Comparison of ENCODE assay signal across 15 cellular contexts in the genomic region with DNA sequence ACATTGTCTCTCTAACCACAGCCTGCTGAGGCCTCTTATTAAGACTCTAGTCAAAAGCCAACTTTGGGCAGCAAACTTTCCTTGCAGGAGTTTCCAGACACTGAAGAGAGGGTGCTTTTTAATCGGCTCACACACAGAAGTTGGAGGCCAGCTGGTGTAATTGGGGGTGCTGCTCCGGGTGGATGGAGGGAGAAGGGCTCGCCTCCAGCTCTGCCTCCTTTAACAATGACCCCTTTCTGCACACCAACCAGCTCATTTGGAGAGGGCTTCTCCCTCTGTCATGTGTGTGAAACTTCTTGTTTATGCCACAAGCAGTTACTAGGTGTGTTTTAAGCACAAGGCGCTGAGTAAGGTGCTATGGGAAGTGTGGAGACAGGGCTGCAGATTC. TPM values are rescaled to one million over a fixed set of nuclear protein-coding genes. Genes with fewer than 3 reads are reported as not detected.
DNase-seq lines count a peak whose midpoint lies in the region; ATAC-seq and TF ChIP-seq lines count a peak whose summit lies in the region.
"Had no signal": no experiment of that assay in that cellular context is flagged by ENCODE, and none has a peak within 500 bp of the region (broad histone marks: within the 10 kb centered on the region; RNA-seq: fewer than 3 reads in every experiment).

No MANE protein-coding gene starts in this region.

- H3K27me3 ChIP-seq in breast epithelium (no peaks in the 10 kb centered on the region), tibial nerve (no peaks in the 10 kb centered on the region)
- H3K27me3 ChIP-seq: tibial artery had no signal

- H3K4me1 Mint-ChIP-seq in MCF 10A (ENCODE audit: insufficient read depth, unreplicated experiment) (peaks cover 15% of the 10 kb centered on the region), brain (peaks cover 68% of the 10 kb centered on the region), mesothelial cell of epicardium (peaks cover 46% of the 10 kb centered on the region)

- DNase-seq in breast epithelium (ENCODE audit: low spot score in 2 of 2) (no peak), MCF 10A (ENCODE audit: unreplicated experiment) (no peak), mesothelial cell of epicardium (ENCODE audit: low spot score in 2 of 2, unreplicated experiment in 2 of 2) (no peak), tibial nerve (ENCODE audit: low spot score in 2 of 2) (no peak), A172 (ENCODE audit: low spot score) (no peak), NCI-H187 treated with DMSO at 0.1 percent for 48 hours (lab: John Stamatoyannopoulos, UW) (no peak)
- DNase-seq: HCEC 1CT, naive B cell, NCI-H1694, OCI-M1, tibial artery had no signal

- H3K4me3 ChIP-seq in breast epithelium = no peak overlapping the region
- H3K4me3 ChIP-seq in tibial nerve = no peak overlapping the region
- H3K4me3 ChIP-seq: coronary artery, tibial artery had no signal

- POLR2A ChIA-PET in MCF 10A (lab: Yijun Ruan, JAX) = interaction anchor here (1.0 to 2.1 kb wide), 6 partner anchors 14 to 156 kb away, joined by 3 to 5 read pairs (median 4); partner anchors contain the start of gene EPHB3

- no peak for ATAC-seq in GM19455 (IDR thresholded peaks at IDR 0.05; ENCODE audit: unreplicated experiment)

- H3K4me3 Mint-ChIP-seq in MCF 10A (ENCODE audit: unreplicated experiment) = no peak overlapping the region
- H3K4me3 Mint-ChIP-seq in brain = peak overlapping the region; percentile 67 to 78 (median 72)
- H3K4me3 Mint-ChIP-seq in mesothelial cell of epicardium = peak overlapping the region; percentile 20
- H3K4me3 Mint-ChIP-seq: IgD-negative memory B cell, naive B cell had no signal

- intact Hi-C loops in breast epithelium (cut with DNase I; ENCODE audit: low total_unique reads) = no loop called here
- intact Hi-C loops in MCF 10A (cut with micrococcal nuclease) = no loop called here

- H3K9me3 Mint-ChIP-seq in MCF 10A (ENCODE audit: unreplicated experiment) (no peaks in the 10 kb centered on the region), brain (no peaks in the 10 kb centered on the region), mesothelial cell of epicardium (no peaks in the 10 kb centered on the region)
- H3K9me3 Mint-ChIP-seq: IgD-negative memory B cell, naive B cell had no signal

- CTCF ChIA-PET in MCF 10A (lab: Yijun Ruan, JAX) = interaction anchor here (0.6 to 2.9 kb wide), 4 partner anchors 9 to 156 kb away, joined by 3 to 17 read pairs (median 4); partner anchors contain the start of gene EPHB3

- TF ChIP-seq POLR2A in breast epithelium (IDR thresholded peaks at IDR 0.05) (no peak), tibial nerve (IDR thresholded peaks at IDR 0.05) (no peak)

- 17 to 46% methylated on average over 4 of the region's 4 CpGs for WGBS in tibial nerve, 2 donors

- H3K27ac Mint-ChIP-seq in MCF 10A (ENCODE audit: low read depth, unreplicated experiment) (no peak overlapping the region), brain (peak overlapping the region; percentile 84 to 98 (median 96)), mesothelial cell of epicardium (peak overlapping the region; percentile 96)
- H3K27ac Mint-ChIP-seq: IgD-negative memory B cell had no signal

- H3K27ac ChIP-seq in breast epithelium (peak overlapping the region; percentile 81 to 83), tibial nerve (peak overlapping the region in 3 of 4 donors; percentile 67 to 92 (median 85))

- no peaks in the 10 kb centered on the region for H3K4me1 ChIP-seq in breast epithelium
- peaks cover 0 to 41% (median 12%) of the 10 kb centered on the region in 4 donors for H3K4me1 ChIP-seq in tibial nerve

- H3K27me3 Mint-ChIP-seq in MCF 10A (ENCODE audit: insufficient read depth, unreplicated experiment) = no peaks in the 10 kb centered on the region
- peaks cover 20% of the 10 kb centered on the region for H3K27me3 Mint-ChIP-seq in brain
- H3K27me3 Mint-ChIP-seq in mesothelial cell of epicardium (ENCODE audit: low read depth) = no peaks in the 10 kb centered on the region
- H3K27me3 Mint-ChIP-seq: IgD-negative memory B cell, naive B cell had no signal

- peaks cover 8% of the 10 kb centered on the region for H3K36me3 Mint-ChIP-seq in MCF 10A (ENCODE audit: insufficient read depth, unreplicated experiment)
- H3K36me3 Mint-ChIP-seq in brain = no peaks in the 10 kb centered on the region
- H3K36me3 Mint-ChIP-seq in mesothelial cell of epicardium = no peaks in the 10 kb centered on the region
- H3K36me3 Mint-ChIP-seq: IgD-negative memory B cell, naive B cell had no signal

- H3K36me3 ChIP-seq in breast epithelium (no peaks in the 10 kb centered on the region), tibial nerve (no peaks in the 10 kb centered on the region)
- H3K36me3 ChIP-seq: tibial artery had no signal

- H3K9me3 ChIP-seq in breast epithelium (no peaks in the 10 kb centered on the region), tibial nerve (no peaks in the 10 kb centered on the region)
- H3K9me3 ChIP-seq: tibial artery had no signal

- no peak for TF ChIP-seq CTCF in breast epithelium (IDR thresholded peaks at IDR 0.05)
- no peak for TF ChIP-seq CTCF in MCF 10A (IDR thresholded peaks at IDR 0.05; ENCODE audit: unreplicated experiment)
- TF ChIP-seq CTCF in brain (conservative IDR thresholded peaks at IDR 0.05) = no peak
- TF ChIP-seq CTCF in mesothelial cell of epicardium (IDR thresholded peaks at IDR 0.05; ENCODE audit: unreplicated experiment) = no peak
- TF ChIP-seq CTCF in tibial nerve (IDR thresholded peaks at IDR 0.05) = no peak

- TF ChIP-seq EP300 in tibial nerve (IDR thresholded peaks at IDR 0.05) = no peak

- no TSS peak for BruUV-seq in MCF 10A (replicated peaks; lab: Mats Ljungman, UMichigan)

RNA-seq across cellular contexts. Expression of gene MAGEF1, which starts 5.7 kb away (rescaled TPM):
- 10 to 100 TPM; 16.5 to 40.4 (median 38.3) TPM for total RNA-seq in breast epithelium
- total RNA-seq in MCF 10A (2022) = 34.5 and 41.2 TPM in 2 replicates
- 98.8 TPM for polyA plus RNA-seq in brain (ENCODE audit: insufficient read depth, low read depth, low replicate concordance)
- total RNA-seq in mesothelial cell of epicardium = 67.6 to 68.9 TPM (median 68.4 TPM) in 3 replicates
- total RNA-seq in tibial nerve = 10 to 100 TPM; 29.6 to 48.1 (median 42.4) TPM
- 83.9 and 109 TPM in 2 replicates for total RNA-seq in A172 (2014; rRNA removed; shearing (Covaris generic))
